Comparison of ENCODE assay signal across 10 cellular contexts in the genomic region with DNA sequence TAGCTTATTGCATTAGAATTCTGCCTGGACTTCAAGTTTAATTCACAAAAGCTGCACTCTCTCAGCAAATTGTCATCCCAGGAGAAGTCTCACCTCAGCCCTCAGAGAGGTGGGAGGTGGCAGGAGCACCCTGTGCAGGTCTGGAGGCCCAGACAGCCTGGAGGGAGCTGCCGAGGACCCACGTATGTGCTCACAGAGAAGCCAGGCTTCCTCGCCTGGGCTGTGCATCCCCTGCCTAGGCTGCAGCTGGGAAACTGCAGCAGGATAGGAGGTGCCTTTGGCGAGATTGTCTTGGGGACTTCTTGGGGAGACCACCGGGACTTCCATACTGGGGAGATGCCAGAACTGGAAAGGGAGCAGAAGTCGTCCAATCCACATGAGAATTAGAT. TPM values are rescaled to one million over a fixed set of nuclear protein-coding genes. Genes with fewer than 3 reads are reported as not detected.
DNase-seq lines count a peak whose midpoint lies in the region; ATAC-seq and TF ChIP-seq lines count a peak whose summit lies in the region.
"Had no signal": no experiment of that assay in that cellular context is flagged by ENCODE, and none has a peak within 500 bp of the region (broad histone marks: within the 10 kb centered on the region; RNA-seq: fewer than 3 reads in every experiment).

No MANE protein-coding gene starts in this region.

- POLR2A ChIA-PET in naive thymus-derived CD8-positive, alpha-beta T cell (lab: Charles Lee) = interaction anchor here (0.5 to 4.0 kb wide), 19 partner anchors 10 to 210 kb away, joined by 3 to 50 read pairs (median 10); a partner anchor contains a TSS

- H3K4me1 Mint-ChIP-seq in GM23338 = peaks cover 44% of the 10 kb centered on the region
- peaks cover 20% of the 10 kb centered on the region for H3K4me1 Mint-ChIP-seq in activated naive CD8-positive, alpha-beta T cell (ENCODE audit: low read depth)
- peaks cover 16 to 28% (median 26%) of the 10 kb centered on the region in 4 donors for H3K4me1 Mint-ChIP-seq in naive thymus-derived CD8-positive, alpha-beta T cell

- H3F3A ChIP-seq in GM23338 (replicated peaks; ENCODE audit: low read depth) = peaks cover 15% of the 10 kb centered on the region; the same call in 1 of the 2 replicates

- no peaks in the 10 kb centered on the region for H3K9me3 Mint-ChIP-seq in GM23338
- H3K9me3 Mint-ChIP-seq in activated naive CD8-positive, alpha-beta T cell (ENCODE audit: low read depth) = no peaks in the 10 kb centered on the region
- H3K9me3 Mint-ChIP-seq in naive thymus-derived CD8-positive, alpha-beta T cell = no peaks in the 10 kb centered on the region

- peak; percentile 71 for DNase-seq in DMS 273 (lab: John Stamatoyannopoulos, UW; ENCODE audit: unreplicated experiment)
- DNase-seq in DMS 273 treated with DMSO at 0.1 percent for 48 hours (lab: John Stamatoyannopoulos, UW) = no peak
- no peak for DNase-seq in GM23338 (ENCODE audit: low spot score)
- DNase-seq in naive thymus-derived CD8-positive, alpha-beta T cell = no peak
- DNase-seq in NCI-H2029 treated with DMSO at 0.1 percent for 48 hours (lab: John Stamatoyannopoulos, UW) = no peak
- no peak for DNase-seq in NK-92 treated with Interleukin-12 subunit alpha and Interleukin-12 subunit beta, amount 100 ng/mL, for 24 hours (lab: John Stamatoyannopoulos, UW)
- no peak for DNase-seq in foreskin fibroblast
- DNase-seq: activated gamma-delta T cell, thyroid gland had no signal

- no peaks in the 10 kb centered on the region; the same call in 2 of the 3 replicates for H3K36me3 Mint-ChIP-seq in GM23338 (ENCODE audit: low read depth)
- no peaks in the 10 kb centered on the region for H3K36me3 Mint-ChIP-seq in activated naive CD8-positive, alpha-beta T cell
- no peaks in the 10 kb centered on the region for H3K36me3 Mint-ChIP-seq in naive thymus-derived CD8-positive, alpha-beta T cell

- H3K36me3 ChIP-seq in GM23338 (ENCODE audit: insufficient read depth) = no peaks in the 10 kb centered on the region
- H3K36me3 ChIP-seq: thyroid gland had no signal

- no peak for ATAC-seq in GM23338
- ATAC-seq in naive thymus-derived CD8-positive, alpha-beta T cell = no peak

- peaks cover 35% of the 10 kb centered on the region for H3K27me3 Mint-ChIP-seq in GM23338 (ENCODE audit: insufficient read depth, low read depth, poor library complexity)
- no peaks in the 10 kb centered on the region for H3K27me3 Mint-ChIP-seq in activated naive CD8-positive, alpha-beta T cell
- no peaks in the 10 kb centered on the region for H3K27me3 Mint-ChIP-seq in naive thymus-derived CD8-positive, alpha-beta T cell

- H3K4me3 Mint-ChIP-seq in GM23338 = peak overlapping the region; percentile 76
- peak overlapping the region; percentile 85 for H3K4me3 Mint-ChIP-seq in activated naive CD8-positive, alpha-beta T cell
- H3K4me3 Mint-ChIP-seq in naive thymus-derived CD8-positive, alpha-beta T cell = peak overlapping the region; percentile 83 to 94 (median 87)

- no peaks in the 10 kb centered on the region for H3K9me2 ChIP-seq in GM23338 (ENCODE audit: insufficient read depth)

- TF ChIP-seq CTCF in GM23338 (conservative IDR thresholded peaks at IDR 0.05; ENCODE audit: low read depth in 2 of 2) = no peak
- TF ChIP-seq CTCF in foreskin fibroblast (IDR thresholded peaks at IDR 0.05; ENCODE audit: low read depth, low read length) = no peak

- peaks cover 14% of the 10 kb centered on the region; the same call in 1 of the 2 replicates for H3K27me3 ChIP-seq in GM23338 (ENCODE audit: insufficient read depth)
- H3K27me3 ChIP-seq: thyroid gland had no signal

- no peak overlapping the region for H3K27ac Mint-ChIP-seq in GM23338
- peak overlapping the region; percentile 68 for H3K27ac Mint-ChIP-seq in activated naive CD8-positive, alpha-beta T cell
- H3K27ac Mint-ChIP-seq in naive thymus-derived CD8-positive, alpha-beta T cell = peak overlapping the region in 9 of 10 donors; percentile 43 to 94 (median 83)

- H2AFZ ChIP-seq in GM23338 = peak overlapping the region; percentile 94; the same call in 1 of the 2 replicates

- no peaks in the 10 kb centered on the region for H4K20me1 ChIP-seq in GM23338 (replicated peaks; ENCODE audit: insufficient read depth)

- H3K27ac ChIP-seq in GM23338 (ENCODE audit: low read depth) = no peak overlapping the region

- H3K4me1 ChIP-seq in GM23338 (ENCODE audit: insufficient read depth) = peaks cover 19% of the 10 kb centered on the region

- peak overlapping the region; percentile 95 for H3K4me2 ChIP-seq in GM23338

- H3K4me3 ChIP-seq in GM23338 (peak overlapping the region; percentile 83), foreskin fibroblast (ENCODE audit: low read depth in 1 of 2, low read length in 2 of 2) (no peak overlapping the region)

- H3K79me2 ChIP-seq in GM23338 (replicated peaks; ENCODE audit: insufficient read depth) = no peaks in the 10 kb centered on the region

TF ChIP-seq in GM23338, 12 proteins besides CTCF, POLR2A, EP300 and RAD21 (continues in another document):
- no peak for TF ChIP-seq CREB1 (CRISPR knock-in tag; IDR thresholded peaks at IDR 0.05; ENCODE audit: low read depth)

RNA-seq across cellular contexts. Expression of a gene that starts 8.8 kb away (rescaled TPM):
- not detected in 2 replicates for total RNA-seq in GM23338 (2014; rRNA removed; shearing (Covaris generic))
- 0.16 TPM in 1 of 2 replicates, not detected in the other for polyA plus RNA-seq in GM23338 (2016; fragmentation: Nextera tagmentation; extraction: Ambion mirVana)
- total RNA-seq in naive thymus-derived CD8-positive, alpha-beta T cell = not detected
- polyA plus RNA-seq in naive thymus-derived CD8-positive, alpha-beta T cell = not detected

RNA-seq across cellular contexts. Expression of a gene that starts 14.0 kb away (rescaled TPM):
- total RNA-seq in GM23338 (2014; rRNA removed; shearing (Covaris generic)) = 103 and 112 TPM in 2 replicates
- 53.5 and 57.9 TPM in 2 replicates for polyA plus RNA-seq in GM23338 (2016; fragmentation: Nextera tagmentation; extraction: Ambion mirVana)
- 10 to 100 TPM; 16.5 to 17.4 TPM for total RNA-seq in naive thymus-derived CD8-positive, alpha-beta T cell
- 10 to 100 TPM in 2 of 3 donors, 1 to 10 TPM in 1; 8.6 to 11.6 (median 11.3) TPM for polyA plus RNA-seq in naive thymus-derived CD8-positive, alpha-beta T cell

RNA-seq across cellular contexts. Expression of a gene that starts 28.3 kb away (rescaled TPM):
- total RNA-seq in GM23338 (2014; rRNA removed; shearing (Covaris generic)) = 9.7 and 11.8 TPM in 2 replicates
- polyA plus RNA-seq in GM23338 (2016; fragmentation: Nextera tagmentation; extraction: Ambion mirVana) = 3.7 and 3.8 TPM in 2 replicates
- under 1 TPM in 1 of 2 experiments, not detected in 1; 0.16 TPM for total RNA-seq in naive thymus-derived CD8-positive, alpha-beta T cell
- under 1 TPM in 1 of 3 donors, not detected in 2; 0.03 TPM for polyA plus RNA-seq in naive thymus-derived CD8-positive, alpha-beta T cell

RNA-seq across cellular contexts. Expression of a gene that starts 34.4 kb away (rescaled TPM):
- total RNA-seq in GM23338 (2014; rRNA removed; shearing (Covaris generic)) = 78.7 and 93.2 TPM in 2 replicates
- 18.6 and 19.0 TPM in 2 replicates for polyA plus RNA-seq in GM23338 (2016; fragmentation: Nextera tagmentation; extraction: Ambion mirVana)
- 10 to 100 TPM; 74.1 to 77.1 TPM for total RNA-seq in naive thymus-derived CD8-positive, alpha-beta T cell
- 10 to 100 TPM; 68.0 to 83.8 (median 71.9) TPM for polyA plus RNA-seq in naive thymus-derived CD8-positive, alpha-beta T cell

RNA-seq across cellular contexts. Expression of a gene that starts 34.6 kb away (rescaled TPM):
- total RNA-seq in GM23338 (2014; rRNA removed; shearing (Covaris generic)) = 2.2 and 5.2 TPM in 2 replicates
- polyA plus RNA-seq in GM23338 (2016; fragmentation: Nextera tagmentation; extraction: Ambion mirVana) = 1.4 and 1.8 TPM in 2 replicates
- total RNA-seq in naive thymus-derived CD8-positive, alpha-beta T cell = 1 to 10 TPM; 2.7 to 3.4 TPM
- 1 to 10 TPM; 3.0 to 3.5 (median 3.1) TPM for polyA plus RNA-seq in naive thymus-derived CD8-positive, alpha-beta T cell
